ENCODE assay signal across 10 cellular contexts in genomic region chr2:37654419-37654818, GRCh38. TPM values are rescaled to one million over a fixed set of nuclear protein-coding genes. Genes with fewer than 3 reads are reported as not detected.
DNase-seq lines count a peak whose midpoint lies in the region; ATAC-seq and TF ChIP-seq lines count a peak whose summit lies in the region.
"Had no signal": no experiment of that assay in that cellular context is flagged by ENCODE, and none has a peak within 500 bp of the region (broad histone marks: within the 10 kb centered on the region; RNA-seq: fewer than 3 reads in every experiment).

No MANE protein-coding gene starts in this region.

- H3K36me3 Mint-ChIP-seq in CD4-positive, CD25-positive, alpha-beta regulatory T cell, result peaks cover 17% of the 10 kb centered on the region
- peaks cover 16% of the 10 kb centered on the region for H3K36me3 Mint-ChIP-seq in nephron progenitor cell (ENCODE audit: low read depth)

- H3K36me3 ChIP-seq in CD4-positive, CD25-positive, alpha-beta regulatory T cell (ENCODE audit: control insufficient read depth, insufficient read depth, low read length), result peaks cover 9% of the 10 kb centered on the region
- no peaks in the 10 kb centered on the region for H3K36me3 ChIP-seq in KMS-11 (ENCODE audit: insufficient read depth)

- H3K27me3 ChIP-seq in CD4-positive, CD25-positive, alpha-beta regulatory T cell (ENCODE audit: control insufficient read depth, insufficient read depth, low read length), result no peaks in the 10 kb centered on the region
- H3K27me3 ChIP-seq in KMS-11 (ENCODE audit: insufficient read depth, low read depth) (no peaks in the 10 kb centered on the region), dorsolateral prefrontal cortex (no peaks in the 10 kb centered on the region)

- H3K9ac ChIP-seq in KMS-11, result peak overlapping the region; percentile 31; the same call in 1 of the 2 replicates

- H2AFZ ChIP-seq in KMS-11 (ENCODE audit: low read depth), result peak overlapping the region; percentile 34

- no peaks in the 10 kb centered on the region for H3K27me3 Mint-ChIP-seq in CD4-positive, CD25-positive, alpha-beta regulatory T cell
- H3K27me3 Mint-ChIP-seq in nephron progenitor cell (ENCODE audit: low read depth, poor library complexity), result peaks cover 2% of the 10 kb centered on the region

- H3K79me2 ChIP-seq in KMS-11 (ENCODE audit: insufficient read depth, low read depth), result peaks cover 5% of the 10 kb centered on the region; the same call in 1 of the 2 replicates

- H3K4me3 Mint-ChIP-seq in CD4-positive, CD25-positive, alpha-beta regulatory T cell, result peak overlapping the region; percentile 59 to 92 (median 79)
- H3K4me3 Mint-ChIP-seq in nephron progenitor cell, result no peak overlapping the region

- H4K20me1 ChIP-seq in KMS-11 (ENCODE audit: insufficient read depth), result no peaks in the 10 kb centered on the region

- peaks cover 48 to 97% (median 81%) of the 10 kb centered on the region in 4 donors for H3K4me1 Mint-ChIP-seq in CD4-positive, CD25-positive, alpha-beta regulatory T cell
- H3K4me1 Mint-ChIP-seq in nephron progenitor cell, result peaks cover 51% of the 10 kb centered on the region

- peak overlapping the region; percentile 76 for H3K27ac ChIP-seq in CD4-positive, CD25-positive, alpha-beta regulatory T cell (ENCODE audit: insufficient read depth, low read length, poor library complexity, severe bottlenecking)
- peak overlapping the region; percentile 61 for H3K27ac ChIP-seq in KMS-11
- peak overlapping the region in 30 of 59 donors; percentile 1 to 73 (median 50) for H3K27ac ChIP-seq in dorsolateral prefrontal cortex

- H3K4me3 ChIP-seq in CD4-positive, CD25-positive, alpha-beta regulatory T cell (ENCODE audit: low read depth, low read length), result peak overlapping the region; percentile 75
- H3K4me3 ChIP-seq in KMS-11 (IDR thresholded peaks at IDR 0.05; ENCODE audit: insufficient read depth, low read depth, low read length), result peak overlapping the region; percentile 70
- H3K4me3 ChIP-seq in dorsolateral prefrontal cortex, result peak overlapping the region in 5 of 59 donors; percentile 1 to 11 (median 8)
- H3K4me3 ChIP-seq: K562 had no signal

- peak overlapping the region; percentile 90 for H3K27ac Mint-ChIP-seq in CD4-positive, CD25-positive, alpha-beta regulatory T cell
- H3K27ac Mint-ChIP-seq in nephron progenitor cell, result peak overlapping the region; percentile 68

- no peaks in the 10 kb centered on the region for H3K9me3 Mint-ChIP-seq in CD4-positive, CD25-positive, alpha-beta regulatory T cell
- no peaks in the 10 kb centered on the region for H3K9me3 Mint-ChIP-seq in nephron progenitor cell

- intact Hi-C loops in dorsolateral prefrontal cortex (cut with DNase I), result no loop called here

- peak overlapping the region; percentile 95 for H3K4me2 ChIP-seq in KMS-11

- DNase-seq in CD4-positive, CD25-positive, alpha-beta regulatory T cell, result no peak
- DNase-seq in dorsolateral prefrontal cortex, result no peak
- DNase-seq in nephron progenitor cell, result no peak
- no peak for DNase-seq in foreskin melanocyte
- DNase-seq in inferior parietal cortex (ENCODE audit: extremely low spot score), result no peak
- DNase-seq in EL, result no peak
- no peak for DNase-seq in NCI-H2029 treated with DMSO at 0.1 percent for 48 hours (lab: John Stamatoyannopoulos, UW)
- DNase-seq: DMS79 treated with DMSO at 0.1 percent for 48 hours had no signal

- H3K4me1 ChIP-seq in CD4-positive, CD25-positive, alpha-beta regulatory T cell (ENCODE audit: control insufficient read depth, insufficient read depth, low read length, poor library complexity, severe bottlenecking), result peaks cover 88% of the 10 kb centered on the region
- H3K4me1 ChIP-seq in KMS-11 (ENCODE audit: low read depth, poor library complexity, severe bottlenecking), result peaks cover 55% of the 10 kb centered on the region

- TF ChIP-seq CTCF in KMS-11 (conservative IDR thresholded peaks at IDR 0.05; ENCODE audit: low read depth, low read length) (no peak), dorsolateral prefrontal cortex (IDR thresholded peaks at IDR 0.05 in 54 of 56, conservative IDR thresholded peaks at IDR 0.05 in 2 of 56; ENCODE audit: low read depth in 1 of 56, partially characterized antibody in 56 of 56) (no peak), nephron progenitor cell (IDR thresholded peaks at IDR 0.05) (no peak)

- ATAC-seq in CD4-positive, CD25-positive, alpha-beta regulatory T cell (ENCODE audit: low read depth in 2 of 2), result no peak
- ATAC-seq: K562 had no signal

- H3K9me3 ChIP-seq in CD4-positive, CD25-positive, alpha-beta regulatory T cell (ENCODE audit: control insufficient read depth in 2 of 2, low read length in 2 of 2), result no peaks in the 10 kb centered on the region

RNA-seq across cellular contexts. Expression of gene CDC42EP3, which starts 17.0 kb away (rescaled TPM):
- total RNA-seq in CD4-positive, CD25-positive, alpha-beta regulatory T cell, result 36.4 TPM
- 10 to 100 TPM; 57.9 to 81.4 (median 68.5) TPM for polyA plus RNA-seq in CD4-positive, CD25-positive, alpha-beta regulatory T cell
- 10 to 100 TPM in 113 of 120 experiments, 1 to 10 TPM in 7; 6.3 to 30.3 (median 17.6) TPM for total RNA-seq in dorsolateral prefrontal cortex
